27 cellular contexts compared by ENCODE assay signal in the genomic region with DNA sequence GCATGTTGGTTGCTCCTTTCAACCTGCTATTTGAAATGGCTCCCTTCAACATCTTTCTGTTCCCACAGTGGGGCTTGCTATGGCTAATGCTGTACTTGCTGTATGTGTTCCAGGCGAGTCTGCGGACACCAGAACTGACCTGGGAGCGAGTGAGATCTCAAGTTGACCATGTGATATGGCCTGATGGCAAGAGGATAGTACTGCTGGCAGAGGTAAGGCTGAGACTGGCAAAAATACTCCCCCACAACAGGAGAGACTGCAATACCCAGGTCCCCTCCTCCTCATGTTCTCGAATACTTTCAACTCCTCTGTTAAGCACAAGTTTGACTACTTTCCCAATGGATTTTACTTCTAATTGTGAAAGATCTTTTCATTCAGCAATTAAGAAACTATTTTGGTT.
"Had no signal": no experiment of that assay in that cellular context is flagged by ENCODE, and none has a peak within 500 bp of the region (broad histone marks: within the 10 kb centered on the region; RNA-seq: fewer than 3 reads in every experiment).

No MANE protein-coding gene starts in this region.

- H3K4me1 ChIP-seq: adrenal gland, body of pancreas, esophagus squamous epithelium had no signal

- H3K4me3 ChIP-seq: adrenal gland, body of pancreas, esophagus squamous epithelium had no signal

- H3K9me3 ChIP-seq: adrenal gland, body of pancreas, esophagus squamous epithelium had no signal

- H3K27ac ChIP-seq: adrenal gland, body of pancreas, epithelial cell of prostate, esophagus squamous epithelium, WERI-Rb-1 had no signal

- ATAC-seq: activated CD4-positive, CD25-positive, alpha-beta regulatory T cell treated with anti-CD3 and anti-CD28 coated beads, Interleukin-2, amount 50 U/mL, for 24 hours; activated CD8-positive, alpha-beta T cell treated with anti-CD3 and anti-CD28 coated beads for 36 hours; activated naive CD8-positive, alpha-beta T cell treated with anti-CD3 and anti-CD28 coated beads, Interleukin-2, amount 50 U/mL, for 24 hours; activated T-cell treated with anti-CD3 and anti-CD28 coated beads, Interleukin-2, amount 50 U/mL, for 4 hours; activated T-helper 17 cell treated with anti-CD3 and anti-CD28 coated beads, Interleukin-2, amount 50 U/mL, for 72 hours; body of pancreas; T-helper 17 cell had no signal

- H3K36me3 ChIP-seq: WERI-Rb-1 had no signal

- DNase-seq: activated B cell treated with CpG ODN at 0.5 μM for 24 hours; activated CD4-positive, alpha-beta T cell treated with anti-CD3 and anti-CD28 coated beads for 48 hours; activated CD4-positive, alpha-beta T cell treated with anti-CD3 and anti-CD28 coated beads, Interleukin-2, amount 50 U/mL, for 1 hour; activated CD4-positive, alpha-beta T cell treated with anti-CD3 and anti-CD28 coated beads, Interleukin-2, amount 50 U/mL, for 48 hours; activated CD8-positive, alpha-beta memory T cell treated with anti-CD3 and anti-CD28 coated beads for 24 hours; activated CD8-positive, alpha-beta T cell treated with anti-CD3 and anti-CD28 coated beads for 36 hours; activated effector memory CD4-positive, alpha-beta T cell treated with Interleukin-2 at 50 U/mL for 16 hours; activated naive CD4-positive, alpha-beta T cell treated with anti-CD3 and anti-CD28 coated beads for 36 hours; activated naive CD8-positive, alpha-beta T cell treated with anti-CD3 and anti-CD28 coated beads for 36 hours; activated naive CD8-positive, alpha-beta T cell treated with anti-CD3 and anti-CD28 coated beads, Interleukin-2, amount 50 U/mL, for 24 hours; activated T-cell treated with anti-CD3 and anti-CD28 coated beads, Interleukin-2, amount 50 U/mL, for 4 hours; adrenal gland; amygdala; aorta; body of pancreas; cortex of kidney; dermis blood vessel endothelial cell; effector CD4-positive, alpha-beta T cell; esophagus squamous epithelium; foreskin melanocyte; T-helper 1 cell; T-helper 17 cell; T1000; WERI-Rb-1 had no signal

- H3K27me3 ChIP-seq: adrenal gland, body of pancreas, esophagus squamous epithelium had no signal
